26 cellular contexts compared by ENCODE assay signal in the genomic region with DNA sequence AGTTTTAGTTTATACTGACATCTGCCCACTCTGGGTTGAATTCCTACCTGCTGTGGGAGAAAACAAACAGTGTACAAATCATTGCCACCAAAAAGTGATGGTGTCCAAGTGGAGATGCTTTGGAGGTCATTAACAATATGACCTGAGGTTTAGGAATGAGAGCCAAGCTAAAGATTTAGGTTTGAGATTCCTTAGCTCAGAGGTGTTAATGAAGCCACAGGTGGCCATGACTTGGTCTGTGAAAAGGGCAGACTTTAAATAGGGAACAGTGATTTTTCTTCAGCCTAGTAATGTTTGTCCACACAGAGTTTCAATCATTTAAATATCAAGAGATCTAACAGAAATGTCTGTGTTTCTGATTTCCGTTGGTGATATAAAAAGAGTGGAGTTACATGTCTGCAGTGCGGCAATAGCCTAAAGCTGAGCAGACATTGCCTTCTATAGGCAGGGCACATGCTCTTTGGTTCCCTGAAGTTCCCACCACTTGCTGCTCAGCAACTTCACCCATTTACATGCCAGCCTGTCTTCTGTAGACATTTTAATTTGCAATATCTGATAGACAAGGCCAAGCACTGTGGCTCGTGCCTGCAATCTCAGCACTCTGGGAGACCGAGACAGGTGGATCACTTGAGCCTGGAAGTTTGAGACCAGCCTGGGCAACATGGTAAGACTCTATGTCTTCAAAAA.
"Had no signal": no experiment of that assay in that cellular context is flagged by ENCODE, and none has a peak within 500 bp of the region (broad histone marks: within the 10 kb centered on the region; RNA-seq: fewer than 3 reads in every experiment).

No MANE protein-coding gene starts in this region.

- H3K79me2 ChIP-seq: hepatocyte had no signal

- H3K4me1 ChIP-seq: left ventricle myocardium inferior, right atrium auricular region, right lobe of liver, tibial nerve, vagina had no signal

- ATAC-seq: mucosa of descending colon; naive thymus-derived CD4-positive, alpha-beta T cell; natural killer cell treated with Interleukin-12 subunit alpha and Interleukin-12 subunit beta and Interleukin-15 and Interleukin-18, amount 100 ng/mL, for 72 hours; right lobe of liver; stimulated activated memory B cell treated with anti-CD40 and anti-IgM and Interleukin-4, amounts not matched to agents 10 μg/mL and 1 μg/mL and 100 μg/mL, for 72 hours; stimulated activated naive CD8-positive, alpha-beta T cell treated with anti-CD3 and anti-CD28 coated beads, Interleukin-15, amount 100 ng/mL, for 72 hours had no signal

- H3K27ac ChIP-seq: hepatocyte, left ventricle myocardium inferior, neutrophil, ovary, right atrium auricular region, right lobe of liver, tibial nerve, vagina had no signal

- H3K4me3 ChIP-seq: hepatocyte, left ventricle myocardium inferior, lung, mucosa of descending colon, ovary, right atrium auricular region, right lobe of liver, smooth muscle cell, tibial nerve, vagina had no signal

- H3K9me3 Mint-ChIP-seq: immature natural killer cell; naive thymus-derived CD4-positive, alpha-beta T cell; stimulated activated memory B cell treated with anti-CD40 and anti-IgM and Interleukin-4, amounts not matched to agents 10 μg/mL and 1 μg/mL and 100 μg/mL, for 72 hours; stimulated activated naive CD8-positive, alpha-beta T cell treated with anti-CD3 and anti-CD28 coated beads, Interleukin-15, amount 100 ng/mL, for 72 hours; type B pancreatic cell had no signal

- DNase-seq: immature natural killer cell; left ventricle myocardium inferior; midbrain; mucosa of descending colon; naive thymus-derived CD4-positive, alpha-beta T cell; occipital lobe; ovary; right lobe of liver; stimulated activated CD4-positive, alpha-beta T cell treated with anti-CD3 and anti-CD28 coated beads, Interleukin-1b, Interleukin-23, amount 100 ng/mL, for 48 hours; stimulated activated CD4-positive, alpha-beta T cell treated with anti-CD3 and anti-CD28 coated beads, Interleukin-2, amount 100 ng/mL, for 48 hours; stimulated activated CD4-positive, alpha-beta T cell treated with anti-CD3 and anti-CD28 coated beads, Interleukin-4, amount 100 ng/mL, for 4 hours; stimulated activated CD8-positive, alpha-beta memory T cell treated with anti-CD3 and anti-CD28 coated beads, Interleukin-4, amount 100 ng/mL, for 48 hours; stimulated activated naive CD4-positive, alpha-beta T cell treated with Interleukin-2 at 50 U/mL for 16 hours; stimulated activated naive CD8-positive, alpha-beta T cell treated with anti-CD3 and anti-CD28 coated beads, Interleukin-15, amount 100 ng/mL, for 72 hours; substantia nigra had no signal

- H3K4me1 Mint-ChIP-seq: immature natural killer cell; naive thymus-derived CD4-positive, alpha-beta T cell; stimulated activated memory B cell treated with anti-CD40 and anti-IgM and Interleukin-4, amounts not matched to agents 10 μg/mL and 1 μg/mL and 100 μg/mL, for 72 hours; stimulated activated naive CD8-positive, alpha-beta T cell treated with anti-CD3 and anti-CD28 coated beads, Interleukin-15, amount 100 ng/mL, for 72 hours had no signal

- H2AFZ ChIP-seq: hepatocyte had no signal

- H3K36me3 ChIP-seq: left ventricle myocardium inferior, neutrophil, ovary, right atrium auricular region, right lobe of liver, tibial nerve, vagina had no signal

- H3K4me2 ChIP-seq: hepatocyte, smooth muscle cell had no signal

- H3K36me3 Mint-ChIP-seq: immature natural killer cell; naive thymus-derived CD4-positive, alpha-beta T cell; natural killer cell treated with Interleukin-12 subunit alpha and Interleukin-12 subunit beta and Interleukin-15 and Interleukin-18, amount 100 ng/mL, for 72 hours; stimulated activated memory B cell treated with anti-CD40 and anti-IgM and Interleukin-4, amounts not matched to agents 10 μg/mL and 1 μg/mL and 100 μg/mL, for 72 hours; type B pancreatic cell had no signal

- H3K9me3 ChIP-seq: left ventricle myocardium inferior, mucosa of descending colon, neutrophil, ovary, right atrium auricular region, right lobe of liver, tibial nerve, vagina had no signal

- H3K27me3 Mint-ChIP-seq: natural killer cell treated with Interleukin-12 subunit alpha and Interleukin-12 subunit beta and Interleukin-15 and Interleukin-18, amount 100 ng/mL, for 72 hours; progenitor cell of endocrine pancreas; stimulated activated memory B cell treated with anti-CD40 and anti-IgM and Interleukin-4, amounts not matched to agents 10 μg/mL and 1 μg/mL and 100 μg/mL, for 72 hours; stimulated activated naive CD8-positive, alpha-beta T cell treated with anti-CD3 and anti-CD28 coated beads, Interleukin-15, amount 100 ng/mL, for 72 hours; type B pancreatic cell had no signal

- H3K27ac Mint-ChIP-seq: immature natural killer cell; naive thymus-derived CD4-positive, alpha-beta T cell; natural killer cell treated with Interleukin-12 subunit alpha and Interleukin-12 subunit beta and Interleukin-15 and Interleukin-18, amount 100 ng/mL, for 72 hours; progenitor cell of endocrine pancreas; stimulated activated memory B cell treated with anti-CD40 and anti-IgM and Interleukin-4, amounts not matched to agents 10 μg/mL and 1 μg/mL and 100 μg/mL, for 72 hours; stimulated activated naive CD8-positive, alpha-beta T cell treated with anti-CD3 and anti-CD28 coated beads, Interleukin-15, amount 100 ng/mL, for 72 hours; type B pancreatic cell had no signal

- H3K27me3 ChIP-seq: hepatocyte, neutrophil, ovary, right atrium auricular region, right lobe of liver, tibial nerve, vagina had no signal

- H3K4me3 Mint-ChIP-seq: immature natural killer cell; naive thymus-derived CD4-positive, alpha-beta T cell; natural killer cell treated with Interleukin-12 subunit alpha and Interleukin-12 subunit beta and Interleukin-15 and Interleukin-18, amount 100 ng/mL, for 72 hours; stimulated activated memory B cell treated with anti-CD40 and anti-IgM and Interleukin-4, amounts not matched to agents 10 μg/mL and 1 μg/mL and 100 μg/mL, for 72 hours; stimulated activated naive CD8-positive, alpha-beta T cell treated with anti-CD3 and anti-CD28 coated beads, Interleukin-15, amount 100 ng/mL, for 72 hours; type B pancreatic cell had no signal
